Comparison of ENCODE assay signal across 22 cellular contexts in the genomic region with DNA sequence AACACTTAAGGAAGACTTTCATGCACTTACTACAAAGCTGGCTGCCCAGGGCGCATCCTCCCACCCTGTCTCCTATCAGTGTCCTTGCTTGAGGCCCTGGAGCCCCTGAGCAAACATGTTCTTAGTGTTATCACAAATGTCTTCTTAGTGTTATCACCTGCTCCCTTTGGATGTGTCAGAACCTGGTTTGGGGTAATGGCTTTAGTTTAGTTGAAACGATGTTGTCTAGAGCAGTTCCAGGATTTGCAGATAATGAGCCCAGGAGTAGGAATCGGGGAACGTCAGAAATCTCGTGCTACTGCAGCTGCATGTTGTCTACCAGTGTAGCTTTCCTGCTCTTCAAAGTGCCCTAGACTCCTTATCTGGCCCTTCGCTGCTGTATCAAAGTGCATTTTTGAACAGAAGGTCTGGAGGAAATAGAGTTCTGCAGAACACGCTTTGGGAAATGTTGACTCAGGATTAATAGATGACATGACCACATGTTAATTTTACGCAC.
A peak's percentile ranks its signal among the peaks of the same experiment; 100 is the strongest.
DNase-seq lines count a peak whose midpoint lies in the region; ATAC-seq and TF ChIP-seq lines count a peak whose summit lies in the region.
"Had no signal": no experiment of that assay in that cellular context is flagged by ENCODE, and none has a peak within 500 bp of the region (broad histone marks: within the 10 kb centered on the region; RNA-seq: fewer than 3 reads in every experiment).

No MANE protein-coding gene starts in this region.

- TF ChIP-seq CTCF in cardiac muscle cell (IDR thresholded peaks at IDR 0.05; ENCODE audit: low read depth, low read length) (no peak), mesothelial cell of epicardium (IDR thresholded peaks at IDR 0.05; ENCODE audit: unreplicated experiment) (no peak)

- peak overlapping the region; percentile 99 for H3K27ac Mint-ChIP-seq in mesothelial cell of epicardium
- H3K27ac Mint-ChIP-seq in activated naive CD8-positive, alpha-beta T cell treated with anti-CD3 and anti-CD28 coated beads, Interleukin-2, amount 50 U/mL, for 24 hours = no peak overlapping the region
- H3K27ac Mint-ChIP-seq: activated naive CD4-positive, alpha-beta T cell treated with anti-CD3 and anti-CD28 coated beads, Interleukin-2, amount 50 U/mL, for 24 hours had no signal

- no peaks in the 10 kb centered on the region for H3K36me3 ChIP-seq in cardiac muscle cell
- H3K36me3 ChIP-seq: brain microvascular endothelial cell, gastroesophageal sphincter, suprapubic skin had no signal

- intact Hi-C loops in left cardiac atrium (cut with DNase I) = no loop called here

- DNase-seq in cardiac muscle cell (ENCODE audit: low read depth in 1 of 2, low spot score in 1 of 2) (peak in 1 of 2 donors; percentile 59), left cardiac atrium (no peak), erythroblast (lab: John Stamatoyannopoulos, UW) (peak; percentile 22 to 38), mesothelial cell of epicardium (ENCODE audit: low spot score in 2 of 2, unreplicated experiment in 2 of 2) (no peak), HPDE6-E6E7 (ENCODE audit: extremely low spot score) (no peak), substantia nigra (lab: John Stamatoyannopoulos, UW) (no peak)
- no peak for DNase-seq in activated CD8-positive, alpha-beta memory T cell treated with anti-CD3 and anti-CD28 coated beads for 24 hours
- no peak for DNase-seq in activated naive CD8-positive, alpha-beta T cell treated with anti-CD3 and anti-CD28 coated beads, Interleukin-2, amount 50 U/mL, for 24 hours
- DNase-seq: activated CD4-positive, alpha-beta T cell treated with anti-CD3 and anti-CD28 coated beads, Interleukin-2, amount 50 U/mL, for 4 hours; activated T-cell treated with anti-CD3 and anti-CD28 coated beads, Interleukin-2, amount 50 U/mL, for 1 hour; brain microvascular endothelial cell; dermis blood vessel endothelial cell; GDM1; GM23248; NCI-H1092; occipital lobe; PC-9; stimulated activated CD4-positive, alpha-beta T cell treated with anti-CD3 and anti-CD28 coated beads, Interleukin-4, amount 100 ng/mL, for 1 hour had no signal

- no peaks in the 10 kb centered on the region for H3K36me3 Mint-ChIP-seq in mesothelial cell of epicardium
- no peaks in the 10 kb centered on the region for H3K36me3 Mint-ChIP-seq in activated naive CD8-positive, alpha-beta T cell treated with anti-CD3 and anti-CD28 coated beads, Interleukin-2, amount 50 U/mL, for 24 hours (ENCODE audit: low read depth)

- ATAC-seq in left cardiac atrium = no peak
- no peak for ATAC-seq in activated naive CD8-positive, alpha-beta T cell treated with anti-CD3 and anti-CD28 coated beads, Interleukin-2, amount 50 U/mL, for 24 hours
- ATAC-seq: gastroesophageal sphincter had no signal

- H3K9me3 Mint-ChIP-seq in mesothelial cell of epicardium = no peaks in the 10 kb centered on the region
- H3K9me3 Mint-ChIP-seq in activated naive CD8-positive, alpha-beta T cell treated with anti-CD3 and anti-CD28 coated beads, Interleukin-2, amount 50 U/mL, for 24 hours = no peaks in the 10 kb centered on the region
- H3K9me3 Mint-ChIP-seq: activated naive CD4-positive, alpha-beta T cell treated with anti-CD3 and anti-CD28 coated beads, Interleukin-2, amount 50 U/mL, for 24 hours had no signal

- no peak for TF ChIP-seq POLR2A in erythroblast (IDR thresholded peaks at IDR 0.05; ENCODE audit: low read length)

- peaks cover 42% of the 10 kb centered on the region for H3K4me1 ChIP-seq in cardiac muscle cell (ENCODE audit: low read depth)

- H3K27me3 Mint-ChIP-seq in mesothelial cell of epicardium (ENCODE audit: low read depth) = no peaks in the 10 kb centered on the region
- H3K27me3 Mint-ChIP-seq in activated naive CD8-positive, alpha-beta T cell treated with anti-CD3 and anti-CD28 coated beads, Interleukin-2, amount 50 U/mL, for 24 hours = no peaks in the 10 kb centered on the region
- H3K27me3 Mint-ChIP-seq: activated naive CD4-positive, alpha-beta T cell treated with anti-CD3 and anti-CD28 coated beads, Interleukin-2, amount 50 U/mL, for 24 hours had no signal

- H3K27me3 ChIP-seq in cardiac muscle cell = no peaks in the 10 kb centered on the region
- H3K27me3 ChIP-seq: brain microvascular endothelial cell, gastroesophageal sphincter, suprapubic skin had no signal

- no peak overlapping the region for H3K4me3 Mint-ChIP-seq in mesothelial cell of epicardium
- H3K4me3 Mint-ChIP-seq in activated naive CD8-positive, alpha-beta T cell treated with anti-CD3 and anti-CD28 coated beads, Interleukin-2, amount 50 U/mL, for 24 hours = no peak overlapping the region
- H3K4me3 Mint-ChIP-seq: activated naive CD4-positive, alpha-beta T cell treated with anti-CD3 and anti-CD28 coated beads, Interleukin-2, amount 50 U/mL, for 24 hours had no signal

- H3K27ac ChIP-seq in cardiac muscle cell (peak overlapping the region; percentile 35), substantia nigra (ENCODE audit: low read depth, low read length, poor library complexity, severe bottlenecking) (no peak overlapping the region)
- H3K27ac ChIP-seq: brain microvascular endothelial cell, GM23248, KMS-11, PC-9, suprapubic skin had no signal

- peaks cover 87% of the 10 kb centered on the region for H3K4me1 Mint-ChIP-seq in mesothelial cell of epicardium
- no peaks in the 10 kb centered on the region for H3K4me1 Mint-ChIP-seq in activated naive CD8-positive, alpha-beta T cell treated with anti-CD3 and anti-CD28 coated beads, Interleukin-2, amount 50 U/mL, for 24 hours

- no peaks in the 10 kb centered on the region for H3K9me3 ChIP-seq in cardiac muscle cell (ENCODE audit: low read depth)
- H3K9me3 ChIP-seq: gastroesophageal sphincter, suprapubic skin had no signal

- no peak overlapping the region for H3K4me3 ChIP-seq in cardiac muscle cell
- H3K4me3 ChIP-seq: gastroesophageal sphincter, GM23248, PC-9, suprapubic skin had no signal

Comparison
In these comparisons a context has a peak if more than half of its experiments do, and no peak if none do; other contexts are left out.
1. DNase-seq: peak in erythroblast (2 of 2); none in left cardiac atrium (single experiment), mesothelial cell of epicardium (0 of 2), activated CD8-positive, alpha-beta memory T cell treated with anti-CD3 and anti-CD28 coated beads for 24 hours (single experiment), HPDE6-E6E7 (single experiment), substantia nigra (0 of 49) and activated naive CD8-positive, alpha-beta T cell treated with anti-CD3 and anti-CD28 coated beads, Interleukin-2, amount 50 U/mL, for 24 hours (single experiment).